In genomic region chr14:31027847-31028246, GRCh38 we compare ENCODE assay signal across 16 cellular contexts. TPM values are rescaled to one million over a fixed set of nuclear protein-coding genes. Genes with fewer than 3 reads are reported as not detected.
DNase-seq lines count a peak whose midpoint lies in the region; ATAC-seq and TF ChIP-seq lines count a peak whose summit lies in the region.
"Had no signal": no experiment of that assay in that cellular context is flagged by ENCODE, and none has a peak within 500 bp of the region (broad histone marks: within the 10 kb centered on the region; RNA-seq: fewer than 3 reads in every experiment).

No MANE protein-coding gene starts in this region.

- H3K4me3 Mint-ChIP-seq in T-helper 17 cell: no peak overlapping the region

- TF ChIP-seq CTCF in left ventricle myocardium inferior (IDR thresholded peaks at IDR 0.05; ENCODE audit: borderline replicate concordance) (no peak), right atrium auricular region (IDR thresholded peaks at IDR 0.05) (no peak), upper lobe of right lung (IDR thresholded peaks at IDR 0.05) (no peak), coronary artery (IDR thresholded peaks at IDR 0.05) (no peak)

- no peaks in the 10 kb centered on the region for H3K27me3 Mint-ChIP-seq in T-helper 17 cell

- H3K27me3 ChIP-seq in left ventricle myocardium inferior (ENCODE audit: low read depth) (no peaks in the 10 kb centered on the region), right atrium auricular region (no peaks in the 10 kb centered on the region), iPS-15b (ENCODE audit: control insufficient read depth, insufficient read depth, low read length) (no peaks in the 10 kb centered on the region), upper lobe of right lung (no peaks in the 10 kb centered on the region)

- H3K4me1 ChIP-seq in left ventricle myocardium inferior: peaks cover 46% of the 10 kb centered on the region
- H3K4me1 ChIP-seq in right atrium auricular region: peaks cover 0 to 26% of the 10 kb centered on the region in 2 donors
- peaks cover 9% of the 10 kb centered on the region for H3K4me1 ChIP-seq in iPS-15b (ENCODE audit: control insufficient read depth, insufficient read depth, low read length)
- H3K4me1 ChIP-seq in upper lobe of right lung: peaks cover 22% of the 10 kb centered on the region

- intact Hi-C loops in left ventricle myocardium inferior (cut with micrococcal nuclease) (no loop called here), upper lobe of right lung (cut with DNase I) (loop anchor here (10.0 kb wide), 1 partner anchor 47 kb away; no protein-coding TSS in a partner anchor)

- H3K27ac Mint-ChIP-seq in T-helper 17 cell: peak overlapping the region; percentile 98

- H3K9ac ChIP-seq in iPS-15b (ENCODE audit: low read depth, low read length): no peak overlapping the region

- H3K27ac ChIP-seq in left ventricle myocardium inferior (replicated peaks): no peak overlapping the region
- no peak overlapping the region for H3K27ac ChIP-seq in right atrium auricular region
- H3K27ac ChIP-seq in upper lobe of right lung: no peak overlapping the region
- H3K27ac ChIP-seq in coronary artery: no peak overlapping the region

- H3K36me3 ChIP-seq in left ventricle myocardium inferior (no peaks in the 10 kb centered on the region), right atrium auricular region (no peaks in the 10 kb centered on the region), iPS-15b (ENCODE audit: control insufficient read depth, insufficient read depth, low read length) (no peaks in the 10 kb centered on the region), upper lobe of right lung (no peaks in the 10 kb centered on the region)

- DNase-seq in left ventricle myocardium inferior: no peak
- DNase-seq in right atrium auricular region (ENCODE audit: low spot score): no peak
- DNase-seq in T-helper 17 cell: no peak
- no peak for DNase-seq in upper lobe of right lung
- no peak for DNase-seq in coronary artery (ENCODE audit: low spot score)
- DNase-seq in SKM-1 treated with dmso at 0.1 percent for 144 hours (lab: John Stamatoyannopoulos, UW; ENCODE audit: unreplicated experiment): no peak
- DNase-seq: activated CD4-positive, alpha-beta T cell treated with anti-CD3 and anti-CD28 coated beads for 1 hour; activated T-cell treated with anti-CD3 and anti-CD28 coated beads, Interleukin-2, amount 50 U/mL, for 4 hours; amniotic stem cell; left ventricle myocardium superior; NCI-H1694 treated with DMSO at 0.1 percent for 48 hours; NCI-H748 treated with DMSO at 0.1 percent for 48 hours; nucleus accumbens; stimulated activated CD4-positive, alpha-beta T cell treated with anti-CD3 and anti-CD28 coated beads, Interleukin-15, amount 100 ng/mL, for 24 hours had no signal

- no peaks in the 10 kb centered on the region for H3K9me3 ChIP-seq in left ventricle myocardium inferior (replicated peaks)
- no peaks in the 10 kb centered on the region for H3K9me3 ChIP-seq in right atrium auricular region
- no peaks in the 10 kb centered on the region for H3K9me3 ChIP-seq in T-helper 17 cell (ENCODE audit: control insufficient read depth, low read length, poor library complexity, severe bottlenecking)
- no peaks in the 10 kb centered on the region for H3K9me3 ChIP-seq in iPS-15b (ENCODE audit: control insufficient read depth, insufficient read depth, low read length)
- no peaks in the 10 kb centered on the region for H3K9me3 ChIP-seq in upper lobe of right lung

- H3K4me1 Mint-ChIP-seq in T-helper 17 cell: peaks cover 45% of the 10 kb centered on the region

- H3K36me3 Mint-ChIP-seq in T-helper 17 cell (ENCODE audit: low read depth): peaks cover 4% of the 10 kb centered on the region

- H3K4me3 ChIP-seq in left ventricle myocardium inferior (peak overlapping the region; percentile 98), right atrium auricular region (no peak overlapping the region), iPS-15b (ENCODE audit: low read depth, low read length) (peak overlapping the region; percentile 87), upper lobe of right lung (peak overlapping the region; percentile 78), coronary artery (no peak overlapping the region)

- ATAC-seq in T-helper 17 cell (no peak), upper lobe of right lung (no peak), HG03521 (IDR thresholded peaks at IDR 0.05; ENCODE audit: unreplicated experiment) (no peak)
- ATAC-seq: activated T-cell treated with anti-CD3 and anti-CD28 coated beads, Interleukin-2, amount 50 U/mL, for 4 hours; left ventricle myocardium superior had no signal

RNA-seq across cellular contexts. Expression of gene STRN3, which starts 1.7 kb away (rescaled TPM):
- total RNA-seq in left ventricle myocardium inferior (48.7 TPM), right atrium auricular region (10 to 100 TPM; 34.2 to 46.8 TPM), T-helper 17 cell (10 to 100 TPM; 23.1 to 25.1 TPM), upper lobe of right lung (35.0 TPM)

RNA-seq across cellular contexts. Expression of gene AP4S1, which starts 2.4 kb away (rescaled TPM):
- total RNA-seq in left ventricle myocardium inferior (8.1 TPM), right atrium auricular region (10 to 100 TPM in 1 of 2 donors, 1 to 10 TPM in 1; 3.3 to 17.3 TPM), T-helper 17 cell (10 to 100 TPM; 11.7 to 14.0 TPM), upper lobe of right lung (7.1 TPM)

Comparison
In these comparisons a context has a peak if more than half of its experiments do, and no peak if none do; other contexts are left out.
1. H3K4me3 ChIP-seq: peak in left ventricle myocardium inferior (single experiment), iPS-15b (single experiment) and upper lobe of right lung (single experiment); none in right atrium auricular region (0 of 2) and coronary artery (single experiment).